Comparison of ENCODE assay signal across 11 cellular contexts in genomic region chr7:32043688-32044087, GRCh38. TPM values are rescaled to one million over a fixed set of nuclear protein-coding genes. Genes with fewer than 3 reads are reported as not detected.
DNase-seq lines count a peak whose midpoint lies in the region; ATAC-seq and TF ChIP-seq lines count a peak whose summit lies in the region.
"Had no signal": no experiment of that assay in that cellular context is flagged by ENCODE, and none has a peak within 500 bp of the region (broad histone marks: within the 10 kb centered on the region; RNA-seq: fewer than 3 reads in every experiment).

No MANE protein-coding gene starts in this region.

- no peak overlapping the region for H3K9ac ChIP-seq in fibroblast of lung (ENCODE audit: insufficient read depth, low read length)

- peaks cover 65% of the 10 kb centered on the region for H3K4me1 Mint-ChIP-seq in Calu3 (ENCODE audit: low read depth, unreplicated experiment)

- H3K9me3 ChIP-seq in fibroblast of lung (ENCODE audit: control insufficient read depth, insufficient read depth, low read depth, low read length): no peaks in the 10 kb centered on the region
- H3K9me3 ChIP-seq: spleen had no signal

- H3K36me3 Mint-ChIP-seq in Calu3 (ENCODE audit: insufficient read depth, unreplicated experiment): no peaks in the 10 kb centered on the region
- H3K36me3 Mint-ChIP-seq: activated naive CD8-positive, alpha-beta T cell had no signal

- peaks cover 4% of the 10 kb centered on the region for H3K9me3 Mint-ChIP-seq in Calu3 (ENCODE audit: low read depth, unreplicated experiment)

- no peaks in the 10 kb centered on the region for H3K79me2 ChIP-seq in fibroblast of lung (ENCODE audit: control insufficient read depth, insufficient read depth, low read length)

- ATAC-seq in GM19463 (IDR thresholded peaks at IDR 0.05; ENCODE audit: unreplicated experiment) (peak; percentile 77), HG03575 (IDR thresholded peaks at IDR 0.05; ENCODE audit: extremely low read depth, insufficient number of reproducible peaks, low FRiP score, unreplicated experiment) (peak; percentile 53), HG02970 (IDR thresholded peaks at IDR 0.05; ENCODE audit: low FRiP score, unreplicated experiment) (no peak)

- H3K27me3 ChIP-seq in fibroblast of lung (ENCODE audit: control insufficient read depth, insufficient read depth, low read length): no peaks in the 10 kb centered on the region
- H3K27me3 ChIP-seq: spleen had no signal

- no peak overlapping the region for H3K4me3 ChIP-seq in fibroblast of lung (replicated peaks in 1 of 4; ENCODE audit: control extremely low read depth in 1 of 4, insufficient read depth in 1 of 4, low read depth in 3 of 4, low read length in 4 of 4)
- H3K4me3 ChIP-seq: spleen had no signal

- TF ChIP-seq CTCF in Calu3 (IDR thresholded peaks at IDR 0.05; ENCODE audit: unreplicated experiment): no peak
- TF ChIP-seq CTCF in fibroblast of lung (conservative IDR thresholded peaks at IDR 0.05 in 1 of 2, IDR thresholded peaks at IDR 0.05 in 1 of 2; ENCODE audit: low read depth in 1 of 2, low read length in 2 of 2): no peak

- no peak overlapping the region for H3K27ac ChIP-seq in fibroblast of lung (ENCODE audit: insufficient read depth, low read length)
- H3K27ac ChIP-seq: spleen had no signal

- H3K27ac Mint-ChIP-seq in Calu3 (ENCODE audit: unreplicated experiment): peak overlapping the region; percentile 37
- H3K27ac Mint-ChIP-seq: activated naive CD8-positive, alpha-beta T cell had no signal

- no peak overlapping the region for H2AFZ ChIP-seq in fibroblast of lung (ENCODE audit: low read length)

- H3K4me3 Mint-ChIP-seq in Calu3 (ENCODE audit: low read depth, unreplicated experiment): no peak overlapping the region
- H3K4me3 Mint-ChIP-seq: activated naive CD8-positive, alpha-beta T cell had no signal

- no peaks in the 10 kb centered on the region for H3K36me3 ChIP-seq in fibroblast of lung (ENCODE audit: control insufficient read depth, insufficient read depth, low read length)
- H3K36me3 ChIP-seq: spleen had no signal

- H3K4me2 ChIP-seq in fibroblast of lung (ENCODE audit: extremely low read depth, insufficient read depth, low read length): no peak overlapping the region

- no peaks in the 10 kb centered on the region for H3K4me1 ChIP-seq in fibroblast of lung (ENCODE audit: control insufficient read depth, extremely low read depth, insufficient read depth, low read length)
- H3K4me1 ChIP-seq: spleen had no signal

- CTCF ChIA-PET in Calu3 (lab: Charles Lee): interaction anchor here (0.7 to 1.4 kb wide), 2 partner anchors 96 to 105 kb away, joined by 3 to 7 read pairs; no protein-coding TSS in a partner anchor

- no TSS peak for BruUV-seq in Calu3 (replicated peaks; lab: Mats Ljungman, UMichigan)

- intact Hi-C loops in Calu3 (cut with micrococcal nuclease; ENCODE audit: unreplicated experiment): loop anchor here (2.0 kb wide), 2 partner anchors 121 to 261 kb away; no protein-coding TSS in a partner anchor

- no peaks in the 10 kb centered on the region for H4K20me1 ChIP-seq in fibroblast of lung (ENCODE audit: control insufficient read depth, extremely low read depth, insufficient read depth, low read length)

- H3K27me3 Mint-ChIP-seq in Calu3 (ENCODE audit: unreplicated experiment): no peaks in the 10 kb centered on the region
- H3K27me3 Mint-ChIP-seq: activated naive CD8-positive, alpha-beta T cell had no signal

- DNase-seq in Calu3 (peak; percentile 47), fibroblast of lung (ENCODE audit: low read depth in 2 of 2) (peak; percentile 55 to 92), HPDE6-E6E7 (ENCODE audit: extremely low spot score) (no peak), hepatic stellate cell (ENCODE audit: low spot score) (no peak), MV-4-11 (lab: John Stamatoyannopoulos, UW) (no peak)
- DNase-seq: KG1, spleen had no signal

RNA-seq across cellular contexts. Expression of gene PDE1C, which starts 26.5 kb away (rescaled TPM):
- total RNA-seq in Calu3 (2022) (25.1 and 34.0 TPM in 2 replicates), fibroblast of lung (23.4 and 27.6 TPM in 2 replicates)
- polyA plus RNA-seq in fibroblast of lung: 4.2 and 16.6 TPM in 2 replicates
- 4.4 and 22.6 TPM in 2 replicates for polyA plus RNA-seq in fibroblast of lung (2012)
- polyA minus RNA-seq in fibroblast of lung (ENCODE audit: low replicate concordance): 17.6 and 41.4 TPM in 2 replicates

Comparison
In these comparisons a context has a peak if more than half of its experiments do, and no peak if none do; other contexts are left out.
1. DNase-seq: peak in Calu3 (single experiment) and fibroblast of lung (2 of 2); none in HPDE6-E6E7 (single experiment), hepatic stellate cell (single experiment) and MV-4-11 (single experiment).